8 cellular contexts compared by ENCODE assay signal in the genomic region with DNA sequence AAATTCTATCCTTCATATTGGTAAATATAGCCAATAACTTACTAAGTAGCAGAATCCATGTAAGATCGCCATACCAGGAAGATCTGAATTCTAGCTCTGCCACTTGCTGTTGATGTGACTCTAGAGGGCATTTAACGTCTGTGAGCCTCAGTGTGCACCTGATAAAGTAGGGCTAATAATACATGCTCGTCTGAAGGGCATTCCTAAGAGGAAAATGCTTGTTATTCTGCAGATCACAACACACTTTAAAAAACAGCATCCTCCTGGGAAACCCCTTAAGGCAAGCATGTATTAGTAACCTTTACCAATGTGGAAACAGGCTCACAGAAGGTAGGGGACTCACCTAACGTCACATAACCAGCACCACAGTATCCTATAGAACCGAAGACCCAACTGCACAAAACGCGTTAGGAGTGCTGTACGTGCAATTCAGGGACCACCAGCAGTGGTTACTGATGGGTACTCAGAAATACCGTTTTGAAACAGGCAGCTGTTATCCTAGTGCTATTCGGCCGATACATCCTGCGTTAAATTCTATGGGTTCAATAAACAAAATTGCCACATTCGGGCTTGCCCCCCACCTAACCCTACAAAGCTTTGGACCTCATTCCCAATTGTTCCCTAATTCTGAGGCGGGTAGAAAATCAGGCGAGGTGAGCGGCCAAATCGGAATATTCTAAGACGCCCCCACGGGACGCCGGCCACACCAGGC. TPM values are rescaled to one million over a fixed set of nuclear protein-coding genes. Genes with fewer than 3 reads are reported as not detected.
A peak's percentile ranks its signal among the peaks of the same experiment; 100 is the strongest.
DNase-seq lines count a peak whose midpoint lies in the region; FAIRE-seq and TF ChIP-seq lines count a peak whose summit lies in the region.

No MANE protein-coding gene starts in this region.

- peak overlapping the region; percentile 76 for H3K4me2 ChIP-seq in SU-DHL-6 (ENCODE audit: low read depth, low read length, poor library complexity, severe bottlenecking)
- H3K4me2 ChIP-seq in smooth muscle cell = peak overlapping the region; percentile 88

- peak overlapping the region; percentile 60 for H3K27ac ChIP-seq in CD8-positive, alpha-beta memory T cell (ENCODE audit: low read depth, low read length)
- H3K27ac ChIP-seq in SU-DHL-6 (ENCODE audit: low read depth, low read length) (peak overlapping the region; percentile 65), smooth muscle cell (ENCODE audit: low read depth) (no peak overlapping the region)

- peak; percentile 72 for FAIRE-seq in GM19239 (lab: Jason Lieb, UNC)

- H3K79me2 ChIP-seq in SU-DHL-6 (ENCODE audit: insufficient read depth, low read length) (peaks cover 54% of the 10 kb centered on the region), smooth muscle cell (ENCODE audit: low read depth) (peaks cover 7% of the 10 kb centered on the region)

- no peak for DNase-seq in CD8-positive, alpha-beta memory T cell
- DNase-seq in GM19239 (ENCODE audit: insufficient read length, low spot score) (no peak), HPDE6-E6E7 (ENCODE audit: extremely low spot score) (peak; percentile 38), germinal center (ENCODE audit: low spot score) (peak; percentile 5), smooth muscle cell (lab: John Stamatoyannopoulos, UW; ENCODE audit: unreplicated experiment) (no peak), NOMO-1 treated with DMSO at 0.1 percent for 48 hours (lab: John Stamatoyannopoulos, UW; ENCODE audit: unreplicated experiment) (no peak), ureter (ENCODE audit: low spot score) (no peak)

- H4K20me1 ChIP-seq in SU-DHL-6 (ENCODE audit: low read depth, low read length) (no peaks in the 10 kb centered on the region), smooth muscle cell (ENCODE audit: low read depth) (no peaks in the 10 kb centered on the region)

- peaks cover 0 to 1% (median 0%) of the 10 kb centered on the region in 5 donors for H3K9me3 Mint-ChIP-seq in CD8-positive, alpha-beta memory T cell

- H3K9me3 ChIP-seq in CD8-positive, alpha-beta memory T cell (ENCODE audit: low read length) = no peaks in the 10 kb centered on the region
- H3K9me3 ChIP-seq in SU-DHL-6 (ENCODE audit: insufficient read depth, low read length) = no peaks in the 10 kb centered on the region
- H3K9me3 ChIP-seq in smooth muscle cell (replicated peaks; ENCODE audit: low read depth) = no peaks in the 10 kb centered on the region

- peak overlapping the region; percentile 86 to 93 (median 88) for H3K4me3 Mint-ChIP-seq in CD8-positive, alpha-beta memory T cell

- H3K9me2 ChIP-seq in SU-DHL-6 (replicated peaks; ENCODE audit: insufficient read depth, low read length) = no peaks in the 10 kb centered on the region

- WGBS in smooth muscle cell (ENCODE audit: low lambda C conversion rate) = 8% methylated on average over 21 of the region's 21 CpGs

- H3K27me3 Mint-ChIP-seq in CD8-positive, alpha-beta memory T cell = peaks cover 1 to 4% of the 10 kb centered on the region in 2 donors

- H3K9ac ChIP-seq in SU-DHL-6 (ENCODE audit: low read length) (peak overlapping the region; percentile 84), smooth muscle cell (ENCODE audit: low read depth) (peak overlapping the region; percentile 51)

- TF ChIP-seq CTCF in SU-DHL-6 (IDR thresholded peaks at IDR 0.05; ENCODE audit: insufficient read depth, low read length, poor library complexity, severe bottlenecking) = no peak
- no peak for TF ChIP-seq CTCF in smooth muscle cell (IDR thresholded peaks at IDR 0.05; ENCODE audit: borderline replicate concordance, insufficient read depth, poor library complexity, severe bottlenecking)

- CTCF ChIA-PET in CD8-positive, alpha-beta memory T cell (lab: Charles Lee) = no interaction called here

- peaks cover 28 to 51% (median 31%) of the 10 kb centered on the region in 3 donors for H3K4me1 Mint-ChIP-seq in CD8-positive, alpha-beta memory T cell

- H3K4me1 ChIP-seq in CD8-positive, alpha-beta memory T cell (ENCODE audit: insufficient read depth, low read length) = peaks cover 12% of the 10 kb centered on the region
- peaks cover 8% of the 10 kb centered on the region for H3K4me1 ChIP-seq in smooth muscle cell (ENCODE audit: low read depth)

- peak overlapping the region; percentile 85 for H3K4me3 ChIP-seq in CD8-positive, alpha-beta memory T cell (ENCODE audit: low read length)
- peak overlapping the region; percentile 80 for H3K4me3 ChIP-seq in SU-DHL-6 (ENCODE audit: insufficient read depth, low read length, poor library complexity, severe bottlenecking)
- H3K4me3 ChIP-seq in smooth muscle cell = peak overlapping the region; percentile 70

- H3K27me3 ChIP-seq in CD8-positive, alpha-beta memory T cell (ENCODE audit: insufficient read depth, low read length, poor library complexity, severe bottlenecking) = no peaks in the 10 kb centered on the region
- H3K27me3 ChIP-seq in SU-DHL-6 (ENCODE audit: low read length) (no peaks in the 10 kb centered on the region), smooth muscle cell (ENCODE audit: low read depth) (no peaks in the 10 kb centered on the region)

- no peaks in the 10 kb centered on the region for H3F3A ChIP-seq in SU-DHL-6 (ENCODE audit: insufficient read depth)
- no peaks in the 10 kb centered on the region for H3F3A ChIP-seq in smooth muscle cell (ENCODE audit: low read depth)

- H3K36me3 Mint-ChIP-seq in CD8-positive, alpha-beta memory T cell = no peaks in the 10 kb centered on the region

- H3K27ac Mint-ChIP-seq in CD8-positive, alpha-beta memory T cell = peak overlapping the region in 5 of 8 donors; percentile 19 to 88 (median 64)

- no peaks in the 10 kb centered on the region for H3K36me3 ChIP-seq in CD8-positive, alpha-beta memory T cell (ENCODE audit: insufficient read depth, low read length)
- H3K36me3 ChIP-seq in SU-DHL-6 (ENCODE audit: low read length) = peaks cover 20% of the 10 kb centered on the region; the same call in 1 of the 2 replicates
- no peaks in the 10 kb centered on the region for H3K36me3 ChIP-seq in smooth muscle cell (ENCODE audit: low read depth)

- H2AFZ ChIP-seq in SU-DHL-6 (ENCODE audit: low read depth, low read length, severe bottlenecking) (peak overlapping the region; percentile 93), smooth muscle cell (ENCODE audit: low read depth) (peak overlapping the region; percentile 91)

- POLR2A ChIA-PET in CD8-positive, alpha-beta memory T cell (lab: Charles Lee) = no interaction called here

RNA-seq across cellular contexts. Expression of gene DEPDC1, which starts 0.8 kb away (rescaled TPM):
- total RNA-seq in CD8-positive, alpha-beta memory T cell = 10 to 100 TPM; 11.4 to 11.7 TPM
- polyA plus RNA-seq in CD8-positive, alpha-beta memory T cell = 0.31 TPM
- total RNA-seq in smooth muscle cell (4.6 and 11.1 TPM in 2 replicates), ureter (0.21 TPM)
- polyA plus RNA-seq in smooth muscle cell = 4.6 and 6.3 TPM in 2 replicates

RNA-seq across cellular contexts. Expression of gene RPE65, which starts 46.4 kb away (rescaled TPM):
- total RNA-seq in CD8-positive, alpha-beta memory T cell = not detected
- not detected for polyA plus RNA-seq in CD8-positive, alpha-beta memory T cell
- not detected in 2 replicates for total RNA-seq in smooth muscle cell
- not detected in 2 replicates for polyA plus RNA-seq in smooth muscle cell
- total RNA-seq in ureter = not detected

Comparison
In these comparisons a context has a peak if more than half of its experiments do, and no peak if none do; other contexts are left out.
1. DNase-seq: peak in HPDE6-E6E7 (single experiment) and germinal center (single experiment); none in CD8-positive, alpha-beta memory T cell (0 of 5), GM19239 (single experiment), smooth muscle cell (single experiment), NOMO-1 treated with DMSO at 0.1 percent for 48 hours (single experiment) and ureter (single experiment).
2. Peak in every context shown above with its lines, with median percentiles within 50 percentile points of each other: H3K4me3 ChIP-seq.